27 cellular contexts compared by ENCODE assay signal in genomic region chr15:82074610-82075009, GRCh38.
"Had no signal": no experiment of that assay in that cellular context is flagged by ENCODE, and none has a peak within 500 bp of the region (broad histone marks: within the 10 kb centered on the region; RNA-seq: fewer than 3 reads in every experiment).

No MANE protein-coding gene starts in this region.

- H3K4me3 ChIP-seq: colonic mucosa, coronary artery, dorsolateral prefrontal cortex, esophagus muscularis mucosa, gastrocnemius medialis, gastroesophageal sphincter, heart left ventricle, heart right ventricle, hepatocyte had no signal

- H2AFZ ChIP-seq: hepatocyte had no signal

- DNase-seq: colonic mucosa; cortex of kidney; dermis blood vessel endothelial cell; dorsolateral prefrontal cortex; effector CD4-positive, alpha-beta T cell; effector CD8-positive, alpha-beta T cell; effector memory CD4-positive, alpha-beta T cell; effector memory CD8-positive, alpha-beta T cell; erythroblast; foreskin fibroblast; foreskin keratinocyte; foreskin melanocyte; gastrocnemius medialis; glutamatergic neuron; head of caudate nucleus; heart left ventricle; heart right ventricle had no signal

- FAIRE-seq: colon, endometrium, endothelial cell of umbilical vein, frontal cortex had no signal

- H3K36me3 ChIP-seq: colonic mucosa, esophagus muscularis mucosa, gastrocnemius medialis, gastroesophageal sphincter, heart left ventricle, heart right ventricle had no signal

- H3K27ac ChIP-seq: colonic mucosa, coronary artery, dorsolateral prefrontal cortex, epithelial cell of prostate, esophagus muscularis mucosa, foreskin keratinocyte, gastrocnemius medialis, gastroesophageal sphincter, heart left ventricle, heart right ventricle, hepatocyte had no signal

- H3K79me2 ChIP-seq: hepatocyte had no signal

- ATAC-seq: effector memory CD8-positive, alpha-beta T cell; esophagus mucosa; foreskin keratinocyte; gastrocnemius medialis; gastroesophageal sphincter; heart left ventricle; heart right ventricle had no signal

- H3K9me3 ChIP-seq: colonic mucosa, esophagus muscularis mucosa, gastrocnemius medialis, heart left ventricle, heart right ventricle had no signal

- H3K27me3 ChIP-seq: colonic mucosa, foreskin keratinocyte, gastrocnemius medialis had no signal

- H3K4me1 ChIP-seq: colonic mucosa, esophagus muscularis mucosa, foreskin keratinocyte, gastrocnemius medialis, gastroesophageal sphincter, heart left ventricle, heart right ventricle had no signal

- H3K4me2 ChIP-seq: hepatocyte had no signal
